Comparison of ENCODE assay signal across 8 cellular contexts in the genomic region with DNA sequence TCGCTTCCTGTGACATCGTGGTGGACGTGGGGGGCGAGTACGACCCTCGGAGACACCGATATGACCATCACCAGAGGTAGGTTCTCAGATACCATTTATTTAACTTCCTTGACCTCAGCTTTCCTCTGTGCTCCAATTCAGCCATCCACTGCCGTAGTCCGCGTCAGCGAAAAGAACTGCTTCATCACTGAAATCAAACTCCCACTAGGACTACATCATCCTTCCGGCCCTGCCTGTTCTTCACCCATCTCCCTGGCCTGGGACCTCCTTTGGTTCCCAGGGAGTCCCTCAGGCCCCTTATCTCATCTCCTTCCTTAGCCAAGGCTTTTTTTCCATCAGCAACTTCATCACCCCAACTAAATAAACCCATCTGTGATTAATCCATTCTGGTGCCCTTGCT. TPM values are rescaled to one million over a fixed set of nuclear protein-coding genes. Genes with fewer than 3 reads are reported as not detected.
DNase-seq lines count a peak whose midpoint lies in the region; ATAC-seq and TF ChIP-seq lines count a peak whose summit lies in the region.

No MANE protein-coding gene starts in this region.

- no peak for DNase-seq in GM12864 (ENCODE audit: low read depth)
- no peak for DNase-seq in Panc1 (ENCODE audit: low read depth, low spot score)
- DNase-seq in effector memory CD4-positive, alpha-beta T cell, result no peak
- DNase-seq in neural crest cell (ENCODE audit: low read depth, low spot score), result no peak
- no peak for DNase-seq in DMS114 treated with DMSO at 0.1 percent for 48 hours (lab: John Stamatoyannopoulos, UW; ENCODE audit: unreplicated experiment)

- no peaks in the 10 kb centered on the region for H3K9me3 ChIP-seq in Panc1 (ENCODE audit: control insufficient read depth, insufficient read depth, low read depth, low read length)
- H3K9me3 ChIP-seq in effector memory CD4-positive, alpha-beta T cell (ENCODE audit: control insufficient read depth, low read length), result no peaks in the 10 kb centered on the region

- intact Hi-C loops in Panc1 (cut with micrococcal nuclease; ENCODE audit: unreplicated experiment), result no loop called here

- CTCF ChIA-PET in Panc1 (lab: Charles Lee), result interaction anchor here (0.5 to 1.1 kb wide), 2 partner anchors 45 to 88 kb away, joined by 3 to 4 read pairs; no protein-coding TSS in a partner anchor

- in situ Hi-C loops in Panc1 (cut with HindIII; ENCODE audit: low pct_unique_long_range_greater_than_20kb, low sequenced_read_pairs), result no loop called here

- H3K4me3 ChIP-seq in GM12864 (ENCODE audit: low read depth, low read length), result peak overlapping the region; percentile 78
- peak overlapping the region; percentile 63 to 83 for H3K4me3 ChIP-seq in Panc1 (ENCODE audit: low read depth in 2 of 2, low read length in 2 of 2)
- peak overlapping the region; percentile 94 for H3K4me3 ChIP-seq in effector memory CD4-positive, alpha-beta T cell (ENCODE audit: insufficient read depth, low read depth, low read length, poor library complexity, severe bottlenecking)

- H3K4me1 ChIP-seq in Panc1 (ENCODE audit: control insufficient read depth, insufficient read depth, low read length), result peaks cover 46% of the 10 kb centered on the region
- H3K4me1 ChIP-seq in effector memory CD4-positive, alpha-beta T cell (ENCODE audit: control insufficient read depth, insufficient read depth, low read length, poor library complexity, severe bottlenecking), result peaks cover 26% of the 10 kb centered on the region

- peak overlapping the region; percentile 98 for H3K27ac Mint-ChIP-seq in neural crest cell (ENCODE audit: unreplicated experiment)

- TF ChIP-seq CTCF in GM12864 (IDR thresholded peaks at IDR 0.05; ENCODE audit: low read depth, low read length, missing control alignments) (no peak), Panc1 (IDR thresholded peaks at IDR 0.05) (no peak), neural crest cell (conservative IDR thresholded peaks at IDR 0.05) (no peak)

- peaks cover 62% of the 10 kb centered on the region for H3K4me1 Mint-ChIP-seq in neural crest cell

- ATAC-seq in Panc1, result peak; percentile 17
- ATAC-seq in HG02852 (IDR thresholded peaks at IDR 0.05; ENCODE audit: unreplicated experiment), result no peak
- no peak for ATAC-seq in esophagus mucosa
- ATAC-seq in HG03457 (IDR thresholded peaks at IDR 0.05; ENCODE audit: unreplicated experiment), result no peak

- peaks cover 13% of the 10 kb centered on the region for H3K36me3 Mint-ChIP-seq in neural crest cell (ENCODE audit: low read depth)

- no TSS peak for BruUV-seq in Panc1 (replicated peaks; lab: Mats Ljungman, UMichigan)

- H3K9me3 Mint-ChIP-seq in neural crest cell, result no peaks in the 10 kb centered on the region

- peak overlapping the region; percentile 95 for H3K27ac ChIP-seq in Panc1 (ENCODE audit: low read length)
- peak overlapping the region; percentile 71 for H3K27ac ChIP-seq in effector memory CD4-positive, alpha-beta T cell (ENCODE audit: insufficient read depth, low read length, poor library complexity, severe bottlenecking)

- peak overlapping the region; percentile 100 for H3K4me3 Mint-ChIP-seq in neural crest cell

- no peaks in the 10 kb centered on the region for H3K27me3 ChIP-seq in Panc1 (ENCODE audit: control insufficient read depth, insufficient read depth, low read length)
- H3K27me3 ChIP-seq in effector memory CD4-positive, alpha-beta T cell (replicated peaks; ENCODE audit: control insufficient read depth, insufficient read depth, low read length, poor library complexity, severe bottlenecking), result no peaks in the 10 kb centered on the region

- no peaks in the 10 kb centered on the region for H3K27me3 Mint-ChIP-seq in neural crest cell (ENCODE audit: low read depth)

- POLR2A ChIA-PET in Panc1 (lab: Charles Lee), result interaction anchor here (0.7 kb wide), 1 partner anchor 193 kb away, joined by 4 read pairs; no protein-coding TSS in a partner anchor

- no peaks in the 10 kb centered on the region for H3K36me3 ChIP-seq in Panc1 (ENCODE audit: control insufficient read depth, insufficient read depth, low read length)
- H3K36me3 ChIP-seq in effector memory CD4-positive, alpha-beta T cell (ENCODE audit: control insufficient read depth, insufficient read depth, low read length), result peaks cover 13% of the 10 kb centered on the region

RNA-seq across cellular contexts. Expression of a gene that starts 0.7 kb away (rescaled TPM):
- total RNA-seq in Panc1 (2021; ENCODE audit: unreplicated experiment), result 77.4 TPM
- 79.4 TPM for polyA plus RNA-seq in Panc1 (2012; ENCODE audit: insufficient read length)
- total RNA-seq in neural crest cell, result 67.1 and 72.7 TPM in 2 replicates
- total RNA-seq in esophagus mucosa, result 30.2 TPM

RNA-seq across cellular contexts. Expression of a gene that starts 4.8 kb away (rescaled TPM):
- total RNA-seq in Panc1 (2021; ENCODE audit: unreplicated experiment) (340 TPM), neural crest cell (324 and 326 TPM in 2 replicates), esophagus mucosa (306 TPM)
- 383 TPM for polyA plus RNA-seq in Panc1 (2012; ENCODE audit: insufficient read length)

RNA-seq across cellular contexts. Expression of a gene that starts 21.2 kb away (rescaled TPM):
- 77.7 TPM for total RNA-seq in Panc1 (2021; ENCODE audit: unreplicated experiment)
- polyA plus RNA-seq in Panc1 (2012; ENCODE audit: insufficient read length), result 54.8 TPM
- 94.1 and 95.1 TPM in 2 replicates for total RNA-seq in neural crest cell
- 28.5 TPM for total RNA-seq in esophagus mucosa

RNA-seq across cellular contexts. Expression of a gene that starts 32.1 kb away (rescaled TPM):
- total RNA-seq in Panc1 (2021; ENCODE audit: unreplicated experiment) (54.6 TPM), neural crest cell (56.3 and 65.8 TPM in 2 replicates), esophagus mucosa (33.8 TPM)
- 13.7 TPM for polyA plus RNA-seq in Panc1 (2012; ENCODE audit: insufficient read length)

RNA-seq across cellular contexts. Expression of a gene that starts 36.0 kb away (rescaled TPM):
- total RNA-seq in Panc1 (2021; ENCODE audit: unreplicated experiment) (not detected), neural crest cell (0.07 TPM in 1 of 2 replicates, not detected in the other), esophagus mucosa (not detected)
- polyA plus RNA-seq in Panc1 (2012; ENCODE audit: insufficient read length), result not detected
